ENCODE assay signal across 9 cellular contexts in genomic region chr17:40479754-40480480, GRCh38. TPM values are rescaled to one million over a fixed set of nuclear protein-coding genes. Genes with fewer than 3 reads are reported as not detected.
DNase-seq lines count a peak whose midpoint lies in the region; ATAC-seq and TF ChIP-seq lines count a peak whose summit lies in the region.
"Had no signal": no experiment of that assay in that cellular context is flagged by ENCODE, and none has a peak within 500 bp of the region (broad histone marks: within the 10 kb centered on the region; RNA-seq: fewer than 3 reads in every experiment).

No MANE protein-coding gene starts in this region.

- no peak for TF ChIP-seq CTCF in CD8-positive, alpha-beta T cell (IDR thresholded peaks at IDR 0.05)

- peaks cover 37% of the 10 kb centered on the region for H3K4me1 ChIP-seq in CD8-positive, alpha-beta T cell (ENCODE audit: insufficient read depth, low read length)
- peaks cover 24 to 48% of the 10 kb centered on the region in 2 donors for H3K4me1 ChIP-seq in naive thymus-derived CD4-positive, alpha-beta T cell (ENCODE audit: control insufficient read depth in 2 of 2, insufficient read depth in 2 of 2, low read length in 2 of 2)

- peak overlapping the region; percentile 98 for H3K27ac Mint-ChIP-seq in CD8-positive, alpha-beta T cell
- H3K27ac Mint-ChIP-seq in activated T-helper 1 cell treated with anti-CD3 and anti-CD28 coated beads, Interleukin-12 subunit alpha, Interleukin-12 subunit beta, Interleukin-2, Interleukin-4 antibody, amounts not matched to agents 30 ng/mL and 10 ng/mL and 1 ng/mL, durations not matched to agents 14 hours and 24 hours and 36 hours: peak overlapping the region; percentile 99
- H3K27ac Mint-ChIP-seq in naive thymus-derived CD4-positive, alpha-beta T cell: peak overlapping the region; percentile 93 to 100 (median 98)

- no peaks in the 10 kb centered on the region for H3K9me3 ChIP-seq in CD8-positive, alpha-beta T cell (ENCODE audit: low read length)
- H3K9me3 ChIP-seq in naive thymus-derived CD4-positive, alpha-beta T cell (ENCODE audit: control insufficient read depth in 2 of 3, low read length in 3 of 3): no peaks in the 10 kb centered on the region
- H3K9me3 ChIP-seq: colonic mucosa had no signal

- peaks cover 52% of the 10 kb centered on the region for H3K4me1 Mint-ChIP-seq in CD8-positive, alpha-beta T cell (ENCODE audit: low read depth)
- H3K4me1 Mint-ChIP-seq in activated T-helper 1 cell treated with anti-CD3 and anti-CD28 coated beads, Interleukin-12 subunit alpha, Interleukin-12 subunit beta, Interleukin-2, Interleukin-4 antibody, amounts not matched to agents 30 ng/mL and 10 ng/mL and 1 ng/mL, durations not matched to agents 14 hours and 24 hours and 36 hours (ENCODE audit: low read depth): peaks cover 77% of the 10 kb centered on the region
- H3K4me1 Mint-ChIP-seq in naive thymus-derived CD4-positive, alpha-beta T cell: peaks cover 33 to 82% (median 60%) of the 10 kb centered on the region in 7 donors

- peak overlapping the region; percentile 50 for H3K4me3 Mint-ChIP-seq in CD8-positive, alpha-beta T cell
- peak overlapping the region; percentile 84 for H3K4me3 Mint-ChIP-seq in activated T-helper 1 cell treated with anti-CD3 and anti-CD28 coated beads, Interleukin-12 subunit alpha, Interleukin-12 subunit beta, Interleukin-2, Interleukin-4 antibody, amounts not matched to agents 30 ng/mL and 10 ng/mL and 1 ng/mL, durations not matched to agents 14 hours and 24 hours and 36 hours
- H3K4me3 Mint-ChIP-seq in naive thymus-derived CD4-positive, alpha-beta T cell: peak overlapping the region in 9 of 10 donors; percentile 64 to 83 (median 73)

- CTCF ChIA-PET in CD8-positive, alpha-beta T cell (lab: Charles Lee): interaction anchor here (0.5 to 3.7 kb wide), 6 partner anchors 18 to 81 kb away, joined by 3 to 27 read pairs (median 4); no protein-coding TSS in a partner anchor
- CTCF ChIA-PET in naive thymus-derived CD4-positive, alpha-beta T cell (lab: Charles Lee): interaction anchor here (0.6 to 2.5 kb wide), 7 partner anchors 11 to 275 kb away, joined by 3 to 24 read pairs (median 3); no protein-coding TSS in a partner anchor

- no peaks in the 10 kb centered on the region for H3K9me3 Mint-ChIP-seq in CD8-positive, alpha-beta T cell
- H3K9me3 Mint-ChIP-seq in activated T-helper 1 cell treated with anti-CD3 and anti-CD28 coated beads, Interleukin-12 subunit alpha, Interleukin-12 subunit beta, Interleukin-2, Interleukin-4 antibody, amounts not matched to agents 30 ng/mL and 10 ng/mL and 1 ng/mL, durations not matched to agents 14 hours and 24 hours and 36 hours: no peaks in the 10 kb centered on the region
- H3K9me3 Mint-ChIP-seq in naive thymus-derived CD4-positive, alpha-beta T cell: peaks cover 0 to 4% (median 0%) of the 10 kb centered on the region in 11 donors

- no peak for ATAC-seq in CD8-positive, alpha-beta T cell
- no peak for ATAC-seq in naive thymus-derived CD4-positive, alpha-beta T cell
- no peak for ATAC-seq in GM21825 (IDR thresholded peaks at IDR 0.05; ENCODE audit: unreplicated experiment)

- no peaks in the 10 kb centered on the region for H3K36me3 ChIP-seq in CD8-positive, alpha-beta T cell (ENCODE audit: insufficient read depth, low read length)
- H3K36me3 ChIP-seq in naive thymus-derived CD4-positive, alpha-beta T cell (ENCODE audit: control insufficient read depth in 2 of 3, insufficient read depth in 3 of 3, low read length in 3 of 3): no peaks in the 10 kb centered on the region
- H3K36me3 ChIP-seq: colonic mucosa had no signal

- H3K36me3 Mint-ChIP-seq in CD8-positive, alpha-beta T cell: no peaks in the 10 kb centered on the region
- H3K36me3 Mint-ChIP-seq in activated T-helper 1 cell treated with anti-CD3 and anti-CD28 coated beads, Interleukin-12 subunit alpha, Interleukin-12 subunit beta, Interleukin-2, Interleukin-4 antibody, amounts not matched to agents 30 ng/mL and 10 ng/mL and 1 ng/mL, durations not matched to agents 14 hours and 24 hours and 36 hours (ENCODE audit: low read depth): peaks cover 13% of the 10 kb centered on the region
- peaks cover 0 to 12% (median 0%) of the 10 kb centered on the region in 5 donors for H3K36me3 Mint-ChIP-seq in naive thymus-derived CD4-positive, alpha-beta T cell

- POLR2A ChIA-PET in CD8-positive, alpha-beta T cell (lab: Charles Lee): interaction anchor here (0.6 to 2.1 kb wide), 8 partner anchors 9 to 157 kb away, joined by 3 to 14 read pairs (median 6); no protein-coding TSS in a partner anchor
- POLR2A ChIA-PET in naive thymus-derived CD4-positive, alpha-beta T cell (lab: Charles Lee): interaction anchor here (0.6 to 3.4 kb wide), 13 partner anchors 11 to 102 kb away, joined by 3 to 39 read pairs (median 8); partner anchors contain the start of gene TOP2A

- DNase-seq in CD8-positive, alpha-beta T cell: peak in 1 of 7 experiments; percentile 16
- DNase-seq in Kasumi-1 (lab: John Stamatoyannopoulos, UW) (peak; percentile 39 to 51), inferior parietal cortex (ENCODE audit: extremely low spot score) (no peak)
- no peak for DNase-seq in activated T-helper 1 cell treated with anti-CD3 and anti-CD28 coated beads, Interleukin-12 subunit alpha, Interleukin-12 subunit beta, Interleukin-2, Interleukin-4 antibody, amounts not matched to agents 30 ng/mL and 10 ng/mL and 1 ng/mL, durations not matched to agents 14 hours and 24 hours and 36 hours (ENCODE audit: low spot score)
- peak in 1 of 9 donors; percentile 14 for DNase-seq in naive thymus-derived CD4-positive, alpha-beta T cell
- no peak for DNase-seq in stimulated activated naive CD4-positive, alpha-beta T cell treated with Interleukin-2 at 50 U/mL for 16 hours (lab: John Stamatoyannopoulos, UW)

- H3K27me3 Mint-ChIP-seq in CD8-positive, alpha-beta T cell (ENCODE audit: low read depth): no peaks in the 10 kb centered on the region
- no peaks in the 10 kb centered on the region for H3K27me3 Mint-ChIP-seq in activated T-helper 1 cell treated with anti-CD3 and anti-CD28 coated beads, Interleukin-12 subunit alpha, Interleukin-12 subunit beta, Interleukin-2, Interleukin-4 antibody, amounts not matched to agents 30 ng/mL and 10 ng/mL and 1 ng/mL, durations not matched to agents 14 hours and 24 hours and 36 hours (ENCODE audit: insufficient read depth)
- no peaks in the 10 kb centered on the region for H3K27me3 Mint-ChIP-seq in naive thymus-derived CD4-positive, alpha-beta T cell

- H3K4me3 ChIP-seq in CD8-positive, alpha-beta T cell (ENCODE audit: low read depth, low read length): peak overlapping the region; percentile 0
- peak overlapping the region; percentile 37 for H3K4me3 ChIP-seq in naive thymus-derived CD4-positive, alpha-beta T cell (ENCODE audit: low read length)
- H3K4me3 ChIP-seq: colonic mucosa had no signal

- H3K27me3 ChIP-seq in CD8-positive, alpha-beta T cell (ENCODE audit: insufficient read depth, low read length): no peaks in the 10 kb centered on the region
- no peaks in the 10 kb centered on the region for H3K27me3 ChIP-seq in naive thymus-derived CD4-positive, alpha-beta T cell (ENCODE audit: control insufficient read depth in 2 of 2, insufficient read depth in 2 of 2, low read length in 2 of 2)
- H3K27me3 ChIP-seq: colonic mucosa had no signal

- H3K27ac ChIP-seq in CD8-positive, alpha-beta T cell (ENCODE audit: low read depth, low read length): peak overlapping the region; percentile 57
- H3K27ac ChIP-seq in naive thymus-derived CD4-positive, alpha-beta T cell (ENCODE audit: low read depth, low read length): peak overlapping the region; percentile 78

- intact Hi-C loops in CD8-positive, alpha-beta T cell (cut with DNase I, micrococcal nuclease): loop anchor here (1.0 to 5.0 kb wide), 8 partner anchors 35 to 158 kb away; no protein-coding TSS in a partner anchor
- intact Hi-C loops in activated T-helper 1 cell treated with anti-CD3 and anti-CD28 coated beads, Interleukin-12 subunit alpha, Interleukin-12 subunit beta, Interleukin-2, Interleukin-4 antibody, amounts not matched to agents 30 ng/mL and 10 ng/mL and 1 ng/mL, durations not matched to agents 14 hours and 24 hours and 36 hours (cut with micrococcal nuclease): loop anchor here (1.0 to 5.0 kb wide), 10 partner anchors 35 to 157 kb away; partner anchors contain the start of gene TOP2A
- intact Hi-C loops in naive thymus-derived CD4-positive, alpha-beta T cell (cut with micrococcal nuclease): loop anchor here (1.0 to 5.0 kb wide), 7 partner anchors 9 to 158 kb away; partner anchors contain the start of gene IGFBP4 (in 1 of the 2)

RNA-seq across cellular contexts. Expression of gene TNS4, which starts 21.5 kb away (rescaled TPM):
- total RNA-seq in CD8-positive, alpha-beta T cell: 1 to 10 TPM; 1.9 to 2.9 TPM
- total RNA-seq in activated T-helper 1 cell treated with anti-CD3 and anti-CD28 coated beads, Interleukin-12 subunit alpha, Interleukin-12 subunit beta, Interleukin-2, Interleukin-4 antibody, amounts not matched to agents 30 ng/mL and 10 ng/mL and 1 ng/mL, durations not matched to agents 14 hours and 24 hours and 36 hours: 14.5 and 15.5 TPM in 2 replicates
- 10 to 100 TPM in 1 of 5 experiments, 1 to 10 TPM in 2, not detected in 2; 1.2 to 10.3 (median 1.3) TPM for total RNA-seq in naive thymus-derived CD4-positive, alpha-beta T cell
- polyA plus RNA-seq in naive thymus-derived CD4-positive, alpha-beta T cell: not detected
- total RNA-seq: glomerular endothelial cell had no signal

RNA-seq across cellular contexts. Expression of gene IGFBP4, which starts 36.7 kb away (rescaled TPM):
- 1 to 10 TPM; 5.1 to 5.2 TPM for total RNA-seq in CD8-positive, alpha-beta T cell
- 83.9 and 84.3 TPM in 2 replicates for total RNA-seq in activated T-helper 1 cell treated with anti-CD3 and anti-CD28 coated beads, Interleukin-12 subunit alpha, Interleukin-12 subunit beta, Interleukin-2, Interleukin-4 antibody, amounts not matched to agents 30 ng/mL and 10 ng/mL and 1 ng/mL, durations not matched to agents 14 hours and 24 hours and 36 hours
- total RNA-seq in naive thymus-derived CD4-positive, alpha-beta T cell: 100 to 1,000 TPM in 1 of 5 experiments, 1 to 10 TPM in 4; 1.5 to 116 (median 1.9) TPM
- 1 to 10 TPM in 1 of 2 donors, under 1 TPM in 1; 0.45 to 1.0 TPM for polyA plus RNA-seq in naive thymus-derived CD4-positive, alpha-beta T cell

Comparison
In these comparisons a context has a peak if more than half of its experiments do, and no peak if none do; other contexts are left out.
1. DNase-seq: peak in Kasumi-1 (2 of 2); none in activated T-helper 1 cell treated with anti-CD3 and anti-CD28 coated beads, Interleukin-12 subunit alpha, Interleukin-12 subunit beta, Interleukin-2, Interleukin-4 antibody, amounts not matched to agents 30 ng/mL and 10 ng/mL and 1 ng/mL, durations not matched to agents 14 hours and 24 hours and 36 hours (single experiment), inferior parietal cortex (single experiment) and stimulated activated naive CD4-positive, alpha-beta T cell treated with Interleukin-2 at 50 U/mL for 16 hours (single experiment).
2. Peak in every context shown above with its lines, with median percentiles within 50 percentile points of each other: H3K27ac Mint-ChIP-seq and H3K4me3 Mint-ChIP-seq.